Comparison of ENCODE assay signal across 28 cellular contexts in genomic region chr18:13642440-13642827, GRCh38.
A peak's percentile ranks its signal among the peaks of the same experiment; 100 is the strongest.
DNase-seq lines count a peak whose midpoint lies in the region; ATAC-seq and TF ChIP-seq lines count a peak whose summit lies in the region.
"Had no signal": no experiment of that assay in that cellular context is flagged by ENCODE, and none has a peak within 500 bp of the region (broad histone marks: within the 10 kb centered on the region; RNA-seq: fewer than 3 reads in every experiment).

No MANE protein-coding gene starts in this region.

- no peaks in the 10 kb centered on the region for H3K9me3 Mint-ChIP-seq in endodermal cell
- H3K9me3 Mint-ChIP-seq: activated B cell treated with CpG ODN at 0.5 μM for 24 hours; activated T-cell treated with anti-CD3 and anti-CD28 coated beads, Interleukin-2, amount 50 U/mL, for 4 hours; dendritic cell treated with granulocyte-macrophage colony-stimulating factor and Interleukin-4, amounts not matched to agents 40 ng/mL and 50 ng/mL, for 4 days had no signal

- no peaks in the 10 kb centered on the region for H3K4me1 Mint-ChIP-seq in endodermal cell
- H3K4me1 Mint-ChIP-seq: activated B cell treated with CpG ODN at 0.5 μM for 24 hours; stimulated activated memory B cell treated with anti-CD40 and anti-IgM and Interleukin-4, amounts not matched to agents 10 μg/mL and 1 μg/mL and 100 μg/mL, for 72 hours had no signal

- no peak overlapping the region for H3K9ac ChIP-seq in endodermal cell (ENCODE audit: extremely low read depth, low read length, poor library complexity, severe bottlenecking)

- H3K4me3 Mint-ChIP-seq in endodermal cell: peak overlapping the region; percentile 40
- H3K4me3 Mint-ChIP-seq: activated B cell treated with CpG ODN at 0.5 μM for 24 hours; activated naive CD8-positive, alpha-beta T cell treated with anti-CD3 and anti-CD28 coated beads, Interleukin-2, amount 10 ng/mL, durations not matched to agents 7 days and 5 days; activated T-cell treated with anti-CD3 and anti-CD28 coated beads, Interleukin-2, amount 50 U/mL, for 4 hours; HFFc6; naive B cell; stimulated activated memory B cell treated with anti-CD40 and anti-IgM and Interleukin-4, amounts not matched to agents 10 μg/mL and 1 μg/mL and 100 μg/mL, for 72 hours had no signal

- TF ChIP-seq CTCF in endodermal cell (conservative IDR thresholded peaks at IDR 0.05) (no peak), lower lobe of right lung (IDR thresholded peaks at IDR 0.05) (no peak), testis (IDR thresholded peaks at IDR 0.05) (no peak)

- H3K27ac Mint-ChIP-seq in endodermal cell: no peak overlapping the region
- H3K27ac Mint-ChIP-seq: activated B cell treated with CpG ODN at 0.5 μM for 24 hours; activated naive CD8-positive, alpha-beta T cell treated with anti-CD3 and anti-CD28 coated beads, Interleukin-2, amount 10 ng/mL, durations not matched to agents 7 days and 5 days; dendritic cell treated with granulocyte-macrophage colony-stimulating factor and Interleukin-4, amounts not matched to agents 40 ng/mL and 50 ng/mL, for 4 days; HFFc6; naive B cell; stimulated activated memory B cell treated with anti-CD40 and anti-IgM and Interleukin-4, amounts not matched to agents 10 μg/mL and 1 μg/mL and 100 μg/mL, for 72 hours had no signal

- no peaks in the 10 kb centered on the region for H3K4me1 ChIP-seq in endodermal cell (ENCODE audit: control insufficient read depth, insufficient read depth, low read length)
- H3K4me1 ChIP-seq in lower lobe of right lung: peaks cover 16% of the 10 kb centered on the region
- no peaks in the 10 kb centered on the region for H3K4me1 ChIP-seq in testis
- H3K4me1 ChIP-seq: Caco-2, prostate gland had no signal

- H3K27ac ChIP-seq in endodermal cell (ENCODE audit: low read depth, low read length) (no peak overlapping the region), lower lobe of right lung (peak overlapping the region; percentile 69), testis (no peak overlapping the region)
- H3K27ac ChIP-seq: SK-N-MC had no signal

- H3K9me3 ChIP-seq in endodermal cell (ENCODE audit: control insufficient read depth, low read length): no peaks in the 10 kb centered on the region
- H3K9me3 ChIP-seq in lower lobe of right lung: no peaks in the 10 kb centered on the region
- no peaks in the 10 kb centered on the region for H3K9me3 ChIP-seq in testis
- H3K9me3 ChIP-seq: Caco-2, MG63, prostate gland had no signal

- peaks cover 45% of the 10 kb centered on the region for H3K27me3 Mint-ChIP-seq in endodermal cell (ENCODE audit: insufficient read depth)
- H3K27me3 Mint-ChIP-seq: activated B cell treated with CpG ODN at 0.5 μM for 24 hours; activated naive CD8-positive, alpha-beta T cell treated with anti-CD3 and anti-CD28 coated beads, Interleukin-2, amount 10 ng/mL, durations not matched to agents 7 days and 5 days; naive B cell; stimulated activated memory B cell treated with anti-CD40 and anti-IgM and Interleukin-4, amounts not matched to agents 10 μg/mL and 1 μg/mL and 100 μg/mL, for 72 hours had no signal

- no peak for TF ChIP-seq POLR2A in testis (IDR thresholded peaks at IDR 0.05)

- H3K4me3 ChIP-seq in endodermal cell (ENCODE audit: low read length): no peak overlapping the region
- H3K4me3 ChIP-seq in lower lobe of right lung: no peak overlapping the region
- peak overlapping the region; percentile 39 to 46 for H3K4me3 ChIP-seq in testis
- H3K4me3 ChIP-seq: MG63, SK-N-MC had no signal

- DNase-seq in Right ventricle myocardium inferior (ENCODE audit: missing footprints): peak; percentile 65
- no peak for DNase-seq in Right ventricle myocardium superior
- peak; percentile 35 for DNase-seq in endodermal cell
- DNase-seq in lower lobe of right lung: no peak
- DNase-seq in testis: no peak
- no peak for DNase-seq in LoVo (ENCODE audit: low spot score)
- no peak for DNase-seq in stimulated activated CD4-positive, alpha-beta T cell treated with anti-CD3 and anti-CD28 coated beads, Interleukin-4, amount 100 ng/mL, for 4 hours
- DNase-seq: activated B cell treated with CpG ODN at 0.5 μM for 24 hours; activated CD4-positive, alpha-beta T cell treated with anti-CD3 and anti-CD28 coated beads, Interleukin-2, amount 50 U/mL, for 1 hour; activated gamma-delta T cell treated with Interleukin-2 at 50 U/mL for 16 hours; activated naive CD8-positive, alpha-beta T cell treated with anti-CD3 and anti-CD28 coated beads, Interleukin-2, amount 10 ng/mL, durations not matched to agents 7 days and 5 days; activated T-cell treated with anti-CD3 and anti-CD28 coated beads, Interleukin-2, amount 50 U/mL, for 4 hours; Caco-2; central memory CD4-positive, alpha-beta T cell; HFFc6; KBM-7; MG63; midbrain; naive B cell; NCI-H1105; NCI-H187 treated with DMSO at 0.1 percent for 48 hours; NCI-H2171 treated with DMSO at 0.1 percent for 48 hours; NCI-H510A treated with DMSO at 0.1 percent for 48 hours had no signal

- H3K36me3 ChIP-seq in endodermal cell (ENCODE audit: control insufficient read depth, insufficient read depth, low read length) (no peaks in the 10 kb centered on the region), lower lobe of right lung (peaks cover 11% of the 10 kb centered on the region), testis (ENCODE audit: low read depth, missing control alignments) (no peaks in the 10 kb centered on the region)
- H3K36me3 ChIP-seq: MG63, prostate gland had no signal

- intact Hi-C loops in Right ventricle myocardium inferior (cut with DNase I): no loop called here
- intact Hi-C loops in Right ventricle myocardium superior (cut with DNase I): no loop called here
- intact Hi-C loops in lower lobe of right lung (cut with DNase I): no loop called here
- intact Hi-C loops in testis (cut with DNase I; ENCODE audit: low total_unique reads): no loop called here

- ATAC-seq in Right ventricle myocardium inferior (no peak), Right ventricle myocardium superior (ENCODE audit: poor library complexity) (no peak), lower lobe of right lung (peak in 1 of 2 donors; percentile 10), GM21786 (IDR thresholded peaks at IDR 0.05; ENCODE audit: unreplicated experiment) (no peak)
- ATAC-seq: activated T-cell treated with anti-CD3 and anti-CD28 coated beads, Interleukin-2, amount 50 U/mL, for 4 hours had no signal

- H3K27me3 ChIP-seq in endodermal cell (ENCODE audit: control insufficient read depth, insufficient read depth, low read length, poor library complexity, severe bottlenecking) (peaks cover 5% of the 10 kb centered on the region), lower lobe of right lung (ENCODE audit: low read depth) (peaks cover 8% of the 10 kb centered on the region), testis (no peaks in the 10 kb centered on the region)
- H3K27me3 ChIP-seq: MG63 had no signal

- no peaks in the 10 kb centered on the region for H3K36me3 Mint-ChIP-seq in endodermal cell (ENCODE audit: low read depth)

- 95 to 99% methylated on average over 14 to 15 of the region's 15 CpGs for WGBS in endodermal cell (ENCODE audit: insufficient coverage in 1 of 2, insufficient read length in 1 of 2), 2 experiments
- WGBS in testis, 2 donors: 63 to 87% methylated on average over 14 to 15 of the region's 15 CpGs

Comparison
In these comparisons a context has a peak if more than half of its experiments do, and no peak if none do; other contexts are left out.
1. DNase-seq: peak in Right ventricle myocardium inferior (single experiment) and endodermal cell (single experiment); none in Right ventricle myocardium superior (single experiment), lower lobe of right lung (single experiment), testis (single experiment), LoVo (single experiment) and stimulated activated CD4-positive, alpha-beta T cell treated with anti-CD3 and anti-CD28 coated beads, Interleukin-4, amount 100 ng/mL, for 4 hours (0 of 2).
2. H3K4me3 ChIP-seq: peak in testis (2 of 2); none in endodermal cell (single experiment) and lower lobe of right lung (single experiment).